ENCODE assay signal across 26 cellular contexts in genomic region chr16:48881272-48881671, GRCh38.
"Had no signal": no experiment of that assay in that cellular context is flagged by ENCODE, and none has a peak within 500 bp of the region (broad histone marks: within the 10 kb centered on the region; RNA-seq: fewer than 3 reads in every experiment).

No MANE protein-coding gene starts in this region.

- H3K4me1 ChIP-seq: suprapubic skin, testis, thyroid gland, tibial artery, tibial nerve, transverse colon, upper lobe of left lung, upper lobe of right lung, uterus, vagina had no signal

- DNase-seq: stimulated activated CD4-positive, alpha-beta T cell treated with anti-CD3 and anti-CD28 coated beads, Interleukin-2, amount 100 ng/mL, for 48 hours; stimulated activated CD4-positive, alpha-beta T cell treated with anti-CD3 and anti-CD28 coated beads, Interleukin-4, amount 100 ng/mL, for 1 hour; stimulated activated CD4-positive, alpha-beta T cell treated with anti-CD3 and anti-CD28 coated beads, Interleukin-4, amount 100 ng/mL, for 24 hours; stimulated activated CD4-positive, alpha-beta T cell treated with anti-CD3 and anti-CD28 coated beads, Interleukin-4, amount 100 ng/mL, for 4 hours; stimulated activated CD8-positive, alpha-beta memory T cell treated with anti-CD3 and anti-CD28 coated beads, Interleukin-4, amount 100 ng/mL, for 48 hours; stimulated activated naive B cell treated with anti-CD40 and anti-IgM and Interleukin-4, amounts not matched to agents 10 μg/mL and 1 μg/mL and 100 μg/mL, for 72 hours; stimulated activated naive CD4-positive, alpha-beta T cell; stimulated activated naive CD4-positive, alpha-beta T cell treated with Interleukin-2 at 50 U/mL for 16 hours; stimulated activated naive CD8-positive, alpha-beta T cell treated with anti-CD3 and anti-CD28 coated beads, Interleukin-15, amount 100 ng/mL, for 72 hours; stimulated activated naive CD8-positive, alpha-beta T cell treated with anti-CD3 and anti-CD28 coated beads, Interleukin-15, Interleukin-2, amounts not matched to agents 100 U/mL and 50 U/mL, for 24 hours; stomach; substantia nigra; testis; thyroid gland; tibial artery; transverse colon; trophoblast cell; upper lobe of left lung; upper lobe of right lung; uterus had no signal

- H3K4me3 ChIP-seq: stomach, suprapubic skin, testis, thoracic aorta, thyroid gland, tibial artery, tibial nerve, transverse colon, upper lobe of left lung, upper lobe of right lung, uterus, vagina had no signal

- H3K36me3 ChIP-seq: stomach, suprapubic skin, thoracic aorta, thyroid gland, tibial artery, tibial nerve, transverse colon, upper lobe of left lung, upper lobe of right lung, uterus, vagina had no signal

- ATAC-seq: stimulated activated effector memory CD8-positive, alpha-beta T cell treated with anti-CD3 and anti-CD28 coated beads, Interleukin-12 subunit alpha, Interleukin-12 subunit beta, amount 100 ng/mL, for 72 hours; stimulated activated memory B cell treated with anti-CD40 and anti-IgM and Interleukin-4, amounts not matched to agents 10 μg/mL and 1 μg/mL and 100 μg/mL, for 72 hours; stimulated activated naive B cell treated with anti-CD40 and anti-IgM and Interleukin-4, amounts not matched to agents 10 μg/mL and 1 μg/mL and 100 μg/mL, for 72 hours; stimulated activated naive CD8-positive, alpha-beta T cell treated with anti-CD3 and anti-CD28 coated beads, Interleukin-15, amount 100 ng/mL, for 72 hours; stimulated activated naive CD8-positive, alpha-beta T cell treated with anti-CD3 and anti-CD28 coated beads, Interleukin-15, Interleukin-2, amounts not matched to agents 100 U/mL and 50 U/mL, for 24 hours had no signal

- H3K27ac ChIP-seq: stomach, suprapubic skin, testis, thoracic aorta, thyroid gland, tibial artery, tibial nerve, transverse colon, upper lobe of left lung, upper lobe of right lung, uterus, vagina had no signal

- H3K9me3 ChIP-seq: stomach, testis, thoracic aorta, thyroid gland, tibial artery, transverse colon, upper lobe of left lung, upper lobe of right lung, uterus, vagina had no signal
